8 cellular contexts compared by ENCODE assay signal in genomic region chr2:54206596-54206995, GRCh38. TPM values are rescaled to one million over a fixed set of nuclear protein-coding genes. Genes with fewer than 3 reads are reported as not detected.
DNase-seq lines count a peak whose midpoint lies in the region; ATAC-seq and TF ChIP-seq lines count a peak whose summit lies in the region.

No MANE protein-coding gene starts in this region.

- no peaks in the 10 kb centered on the region for H4K20me1 ChIP-seq in PC-9 (ENCODE audit: insufficient read depth)

- no TSS peak for BruUV-seq in PC-9 (replicated peaks; lab: Mats Ljungman, UMichigan)

- H3K4me3 ChIP-seq in PC-9 (no peak overlapping the region), esophagus squamous epithelium (no peak overlapping the region)

- no peaks in the 10 kb centered on the region for H3K79me2 ChIP-seq in PC-9 (ENCODE audit: low read depth)

- 32 to 53% methylated on average over 2 of the region's 2 CpGs for WGBS in esophagus squamous epithelium, 2 donors

- H3K4me1 ChIP-seq in PC-9 (replicated peaks; ENCODE audit: insufficient read depth), result no peaks in the 10 kb centered on the region
- peaks cover 0 to 28% (median 4%) of the 10 kb centered on the region in 3 donors for H3K4me1 ChIP-seq in esophagus squamous epithelium

- H3K27ac ChIP-seq in PC-9 (no peak overlapping the region), esophagus squamous epithelium (no peak overlapping the region)

- H3K27me3 ChIP-seq in PC-9 (ENCODE audit: insufficient read depth, low read depth) (no peaks in the 10 kb centered on the region), esophagus squamous epithelium (no peaks in the 10 kb centered on the region)

- CTCF ChIA-PET in PC-9 (lab: Charles Lee), result no interaction called here

- TF ChIP-seq CTCF in PC-9 (conservative IDR thresholded peaks at IDR 0.05), result peak; percentile 74
- TF ChIP-seq CTCF in esophagus squamous epithelium (IDR thresholded peaks at IDR 0.05), result peak in 5 of 6 experiments; percentile 23 to 61 (median 40)

- H3K36me3 ChIP-seq in PC-9 (ENCODE audit: low read depth), result no peaks in the 10 kb centered on the region
- no peaks in the 10 kb centered on the region for H3K36me3 ChIP-seq in esophagus squamous epithelium

- H2AFZ ChIP-seq in PC-9, result no peak overlapping the region

- H3K4me2 ChIP-seq in PC-9, result no peak overlapping the region

- no peak for TF ChIP-seq POLR2A in esophagus squamous epithelium (IDR thresholded peaks at IDR 0.05)

- DNase-seq in DMS53 (lab: John Stamatoyannopoulos, UW), result peak; percentile 59
- DNase-seq in PC-9, result no peak
- no peak for DNase-seq in esophagus squamous epithelium (lab: John Stamatoyannopoulos, UW)
- DNase-seq in renal cortical epithelial cell (ENCODE audit: low read depth), result peak; percentile 50
- no peak for DNase-seq in OCI-M2 (lab: John Stamatoyannopoulos, UW; ENCODE audit: unreplicated experiment)

- no peaks in the 10 kb centered on the region for H3K9me2 ChIP-seq in PC-9 (ENCODE audit: insufficient read depth)

- H3K9me3 ChIP-seq in PC-9 (ENCODE audit: insufficient read depth, low read depth) (peaks cover 4% of the 10 kb centered on the region; the same call in 1 of the 2 replicates), esophagus squamous epithelium (no peaks in the 10 kb centered on the region)

- intact Hi-C loops in PC-9 (cut with micrococcal nuclease; ENCODE audit: unreplicated experiment) (no loop called here), esophagus squamous epithelium (cut with DNase I) (no loop called here)

- peak; percentile 72 for ATAC-seq in HG02885 (IDR thresholded peaks at IDR 0.05; ENCODE audit: poor library complexity, unreplicated experiment)
- no peak for ATAC-seq in HG03469 (IDR thresholded peaks at IDR 0.05; ENCODE audit: unreplicated experiment)
- ATAC-seq in HG03520 (IDR thresholded peaks at IDR 0.05; ENCODE audit: unreplicated experiment), result no peak

- H3F3A ChIP-seq in PC-9 (ENCODE audit: insufficient read depth, low read depth), result no peaks in the 10 kb centered on the region

- POLR2A ChIA-PET in PC-9 (lab: Charles Lee; ENCODE audit: unreplicated experiment), result no interaction called here

RNA-seq across cellular contexts. Expression of gene TSPYL6, which starts 49.4 kb away (rescaled TPM):
- not detected in 2 replicates for total RNA-seq in PC-9 (2021)
- not detected for total RNA-seq in esophagus squamous epithelium
- total RNA-seq in renal cortical epithelial cell, result not detected in 2 replicates

Comparison
In these comparisons a context has a peak if more than half of its experiments do, and no peak if none do; other contexts are left out.
1. DNase-seq: peak in DMS53 (single experiment) and renal cortical epithelial cell (single experiment); none in PC-9 (0 of 2), esophagus squamous epithelium (single experiment) and OCI-M2 (single experiment).